Comparison of ENCODE assay signal across 10 cellular contexts in the genomic region with DNA sequence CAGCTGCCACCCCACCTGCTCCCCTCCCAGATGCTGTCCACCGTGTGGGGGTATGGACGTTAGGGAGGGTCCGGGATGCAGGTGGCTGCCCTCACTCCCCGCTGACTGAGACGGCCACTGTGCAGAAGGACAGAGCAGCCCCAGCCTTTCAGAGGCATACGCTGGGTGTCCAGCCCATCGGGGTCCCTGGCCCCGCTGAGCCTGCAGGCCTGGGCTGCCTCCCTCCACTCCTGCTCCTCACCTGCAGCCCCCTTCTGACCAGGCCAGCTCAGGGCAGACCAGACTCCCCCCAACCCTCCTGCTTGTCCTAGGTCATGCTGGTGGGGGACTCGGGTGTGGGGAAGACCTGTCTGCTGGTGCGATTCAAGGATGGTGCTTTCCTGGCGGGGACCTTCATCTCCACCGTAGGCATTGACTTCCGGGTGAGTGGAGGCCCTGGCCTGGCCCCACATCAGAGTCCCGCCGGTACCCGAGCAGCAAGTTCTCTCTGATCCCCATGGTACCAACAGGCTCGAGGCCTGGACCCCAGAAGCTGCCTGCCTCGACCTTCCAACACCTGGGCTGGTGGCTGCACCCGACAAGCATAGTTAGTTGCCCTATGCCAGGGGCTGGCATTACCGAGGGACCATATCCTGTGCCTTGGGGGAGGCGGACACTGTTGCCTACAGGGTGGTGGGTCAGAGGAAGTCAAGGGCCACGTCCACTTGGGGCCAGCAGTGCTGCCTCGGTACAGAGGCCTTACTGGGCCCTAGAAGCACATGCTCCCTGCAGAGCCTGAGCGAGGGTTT. TPM values are rescaled to one million over a fixed set of nuclear protein-coding genes. Genes with fewer than 3 reads are reported as not detected.
A peak's percentile ranks its signal among the peaks of the same experiment; 100 is the strongest.
DNase-seq lines count a peak whose midpoint lies in the region; ATAC-seq and TF ChIP-seq lines count a peak whose summit lies in the region.
"Had no signal": no experiment of that assay in that cellular context is flagged by ENCODE, and none has a peak within 500 bp of the region (broad histone marks: within the 10 kb centered on the region; RNA-seq: fewer than 3 reads in every experiment).

No MANE protein-coding gene starts in this region.

- no peak overlapping the region for H3K4me3 ChIP-seq in body of pancreas
- H3K4me3 ChIP-seq: lung had no signal

- 34 to 55% methylated on average over 2 to 24 of the region's 24 CpGs for WGBS in body of pancreas, 2 donors

- H3K27me3 ChIP-seq in body of pancreas, result no peaks in the 10 kb centered on the region

- DNase-seq in ELR (ENCODE audit: low read depth) (peak; percentile 61), LoVo (ENCODE audit: low spot score) (peak; percentile 14), body of pancreas (peak in 2 of 4 donors; percentile 40 to 41), osteocyte (ENCODE audit: extremely low spot score, unreplicated experiment) (no peak), SKM-1 (lab: John Stamatoyannopoulos, UW; ENCODE audit: unreplicated experiment) (no peak), GM20000 (ENCODE audit: low spot score) (no peak)

- no peak overlapping the region for H3K27ac Mint-ChIP-seq in osteocyte (ENCODE audit: unreplicated experiment)

- peak in 1 of 3 donors; percentile 7 for TF ChIP-seq POLR2A in body of pancreas (IDR thresholded peaks at IDR 0.05)

- H3K27me3 Mint-ChIP-seq in osteocyte (ENCODE audit: unreplicated experiment), result no peaks in the 10 kb centered on the region

- H3K9me3 Mint-ChIP-seq in osteocyte (ENCODE audit: unreplicated experiment), result no peaks in the 10 kb centered on the region

- H3K4me1 Mint-ChIP-seq in osteocyte (ENCODE audit: unreplicated experiment), result peaks cover 61% of the 10 kb centered on the region

- H3K27ac ChIP-seq in body of pancreas, result peak overlapping the region; percentile 88 to 95 (median 91)

- H3K36me3 Mint-ChIP-seq in osteocyte (ENCODE audit: unreplicated experiment), result peaks cover 4% of the 10 kb centered on the region

- ATAC-seq in body of pancreas, result no peak
- ATAC-seq in GM19351 (IDR thresholded peaks at IDR 0.05; ENCODE audit: unreplicated experiment), result no peak
- no peak for ATAC-seq in HG03108 (IDR thresholded peaks at IDR 0.05; ENCODE audit: unreplicated experiment)

- peak overlapping the region; percentile 38 for H3K4me3 Mint-ChIP-seq in osteocyte (ENCODE audit: unreplicated experiment)

- TF ChIP-seq CTCF in body of pancreas (IDR thresholded peaks at IDR 0.05) (no peak), osteocyte (IDR thresholded peaks at IDR 0.05) (no peak), GM20000 (IDR thresholded peaks at IDR 0.05; ENCODE audit: extremely low read depth, missing control alignments) (no peak)

- intact Hi-C loops in body of pancreas (cut with DNase I), result no loop called here

- H3K36me3 ChIP-seq in body of pancreas (replicated peaks in 1 of 2; ENCODE audit: insufficient read depth in 1 of 2, low read depth in 2 of 2), result no peaks in the 10 kb centered on the region

- H3K9me3 ChIP-seq in body of pancreas, result no peaks in the 10 kb centered on the region

- H3K4me1 ChIP-seq in body of pancreas, result peaks cover 72% of the 10 kb centered on the region

RNA-seq across cellular contexts. Expression of a gene that starts 1.4 kb away (rescaled TPM):
- 10 to 100 TPM; 25.4 to 28.8 TPM for total RNA-seq in body of pancreas
- total RNA-seq in osteocyte, result 2.0 and 3.4 TPM in 2 replicates

RNA-seq across cellular contexts. Expression of a gene that starts 5.8 kb away (rescaled TPM):
- total RNA-seq in body of pancreas (10 to 100 TPM; 22.7 to 29.3 TPM), osteocyte (78.1 and 84.9 TPM in 2 replicates)

RNA-seq across cellular contexts. Expression of a gene that starts 14.1 kb away (rescaled TPM):
- total RNA-seq in body of pancreas (100 to 1,000 TPM in 1 of 2 donors, 10 to 100 TPM in 1; 78.9 to 237 TPM), osteocyte (169 and 188 TPM in 2 replicates)

RNA-seq across cellular contexts. Expression of a gene that starts 46.6 kb away (rescaled TPM):
- under 1 TPM; 0.66 to 0.78 TPM for total RNA-seq in body of pancreas
- total RNA-seq in osteocyte, result 2.4 and 3.7 TPM in 2 replicates
- total RNA-seq: subcutaneous adipose tissue had no signal

RNA-seq across cellular contexts. Expression of a gene that starts 55.4 kb away (rescaled TPM):
- total RNA-seq in body of pancreas, result 10 to 100 TPM; 32.4 to 59.0 TPM
- 57.6 and 60.2 TPM in 2 replicates for total RNA-seq in osteocyte

Comparison
In these comparisons a context has a peak if more than half of its experiments do, and no peak if none do; other contexts are left out.
1. DNase-seq: peak in ELR (single experiment) and LoVo (single experiment); none in osteocyte (single experiment), SKM-1 (single experiment) and GM20000 (single experiment).